In genomic region chr21:45170987-45171386, GRCh38 we compare ENCODE assay signal across 17 cellular contexts.
DNase-seq lines count a peak whose midpoint lies in the region; ATAC-seq and TF ChIP-seq lines count a peak whose summit lies in the region.
"Had no signal": no experiment of that assay in that cellular context is flagged by ENCODE, and none has a peak within 500 bp of the region (broad histone marks: within the 10 kb centered on the region; RNA-seq: fewer than 3 reads in every experiment).

No MANE protein-coding gene starts in this region.

- no TSS peak for BruUV-seq in A673 (replicated peaks; lab: Mats Ljungman, UMichigan)

- intact Hi-C loops in CD8-positive, alpha-beta T cell (cut with DNase I, micrococcal nuclease) = no loop called here
- intact Hi-C loops in A673 (cut with micrococcal nuclease; ENCODE audit: unreplicated experiment) = no loop called here

- POLR2A ChIA-PET in activated CD4-positive, alpha-beta T cell treated with anti-CD3 and anti-CD28 coated beads, Interleukin-2, amount 10 ng/mL, durations not matched to agents 7 days and 5 days (lab: Charles Lee) = no interaction called here
- POLR2A ChIA-PET in CD8-positive, alpha-beta T cell (lab: Charles Lee) = no interaction called here
- POLR2A ChIA-PET in A673 (lab: Charles Lee; ENCODE audit: low non-redundant PET) = no interaction called here

- H4K12ac ChIP-seq in trophoblast cell (ENCODE audit: low read depth, low read length) = no peak overlapping the region

- H3K4me1 Mint-ChIP-seq in activated CD4-positive, alpha-beta T cell treated with anti-CD3 and anti-CD28 coated beads, Interleukin-2, amount 10 ng/mL, durations not matched to agents 7 days and 5 days = peaks cover 29% of the 10 kb centered on the region
- H3K4me1 Mint-ChIP-seq in CD8-positive, alpha-beta T cell (ENCODE audit: low read depth) = peaks cover 25% of the 10 kb centered on the region
- H3K4me1 Mint-ChIP-seq in effector memory CD8-positive, alpha-beta T cell (ENCODE audit: low read depth in 2 of 2) = peaks cover 18 to 32% of the 10 kb centered on the region in 2 donors
- peaks cover 6% of the 10 kb centered on the region for H3K4me1 Mint-ChIP-seq in nephron progenitor cell

- no peak overlapping the region for H3K27ac ChIP-seq in CD8-positive, alpha-beta T cell (ENCODE audit: low read depth, low read length)
- H3K27ac ChIP-seq in A673 (ENCODE audit: low read depth, low read length, poor library complexity, severe bottlenecking) (no peak overlapping the region), trophoblast cell (ENCODE audit: low read depth, low read length) (no peak overlapping the region)
- H3K27ac ChIP-seq: BLaER1 treated with 17β-estradiol and CSF1 and Interleukin-3, amounts not matched to agents 10 nM and 100 nM; HL-60 had no signal

- no peak overlapping the region for H3K14ac ChIP-seq in trophoblast cell (ENCODE audit: low read length)

- no peak overlapping the region for H2BK12ac ChIP-seq in trophoblast cell (ENCODE audit: low read length)

- no peaks in the 10 kb centered on the region for H3K27me3 Mint-ChIP-seq in activated CD4-positive, alpha-beta T cell treated with anti-CD3 and anti-CD28 coated beads, Interleukin-2, amount 10 ng/mL, durations not matched to agents 7 days and 5 days
- no peaks in the 10 kb centered on the region for H3K27me3 Mint-ChIP-seq in CD8-positive, alpha-beta T cell (ENCODE audit: low read depth)
- H3K27me3 Mint-ChIP-seq in effector memory CD8-positive, alpha-beta T cell = no peaks in the 10 kb centered on the region
- peaks cover 3% of the 10 kb centered on the region for H3K27me3 Mint-ChIP-seq in nephron progenitor cell (ENCODE audit: low read depth, poor library complexity)
- H3K27me3 Mint-ChIP-seq: CD4-positive, CD25-positive, alpha-beta regulatory T cell had no signal

- CTCF ChIA-PET in activated CD4-positive, alpha-beta T cell treated with anti-CD3 and anti-CD28 coated beads, Interleukin-2, amount 10 ng/mL, durations not matched to agents 7 days and 5 days (lab: Charles Lee) = no interaction called here
- CTCF ChIA-PET in CD8-positive, alpha-beta T cell (lab: Charles Lee) = interaction anchor here (0.8 to 0.9 kb wide), 2 partner anchors 33 to 116 kb away, joined by 3 read pairs; no protein-coding TSS in a partner anchor
- CTCF ChIA-PET in A673 (lab: Charles Lee) = no interaction called here

- ATAC-seq in CD8-positive, alpha-beta T cell = no peak
- no peak for ATAC-seq in effector memory CD8-positive, alpha-beta T cell (replicated peaks)
- ATAC-seq in HG03039 (IDR thresholded peaks at IDR 0.05; ENCODE audit: unreplicated experiment) = no peak

- no peak overlapping the region for H3K23ac ChIP-seq in trophoblast cell (ENCODE audit: low read length)

- no peak for TF ChIP-seq CTCF in CD8-positive, alpha-beta T cell (IDR thresholded peaks at IDR 0.05)
- TF ChIP-seq CTCF in nephron progenitor cell (IDR thresholded peaks at IDR 0.05) (no peak), A673 (conservative IDR thresholded peaks at IDR 0.05; ENCODE audit: low read depth, low read length) (no peak)

- H4K8ac ChIP-seq in trophoblast cell (ENCODE audit: low read depth, low read length) = no peak overlapping the region

- no peak overlapping the region for H4K91ac ChIP-seq in trophoblast cell (ENCODE audit: low read depth, low read length)

- no peak overlapping the region for H3K4me3 Mint-ChIP-seq in activated CD4-positive, alpha-beta T cell treated with anti-CD3 and anti-CD28 coated beads, Interleukin-2, amount 10 ng/mL, durations not matched to agents 7 days and 5 days
- no peak overlapping the region for H3K4me3 Mint-ChIP-seq in CD8-positive, alpha-beta T cell
- no peak overlapping the region for H3K4me3 Mint-ChIP-seq in effector memory CD8-positive, alpha-beta T cell
- no peak overlapping the region for H3K4me3 Mint-ChIP-seq in nephron progenitor cell
- H3K4me3 Mint-ChIP-seq: CD4-positive, CD25-positive, alpha-beta regulatory T cell; HFFc6 had no signal

- no peaks in the 10 kb centered on the region for H3K9me3 Mint-ChIP-seq in activated CD4-positive, alpha-beta T cell treated with anti-CD3 and anti-CD28 coated beads, Interleukin-2, amount 10 ng/mL, durations not matched to agents 7 days and 5 days
- no peaks in the 10 kb centered on the region for H3K9me3 Mint-ChIP-seq in CD8-positive, alpha-beta T cell
- no peaks in the 10 kb centered on the region for H3K9me3 Mint-ChIP-seq in effector memory CD8-positive, alpha-beta T cell
- H3K9me3 Mint-ChIP-seq in nephron progenitor cell = no peaks in the 10 kb centered on the region
- H3K9me3 Mint-ChIP-seq: CD4-positive, CD25-positive, alpha-beta regulatory T cell; HFFc6 had no signal

- DNase-seq in activated CD4-positive, alpha-beta T cell treated with anti-CD3 and anti-CD28 coated beads, Interleukin-2, amount 10 ng/mL, durations not matched to agents 7 days and 5 days = no peak
- no peak for DNase-seq in activated CD4-positive, alpha-beta T cell treated with anti-CD3 and anti-CD28 coated beads, Interleukin-2, amount 50 U/mL, for 48 hours
- no peak for DNase-seq in CD8-positive, alpha-beta T cell
- DNase-seq in effector memory CD8-positive, alpha-beta T cell = no peak
- DNase-seq in nephron progenitor cell = no peak
- DNase-seq in A673 (ENCODE audit: low spot score) = no peak
- no peak for DNase-seq in trophoblast cell
- DNase-seq: 8988T; ACHN; CD4-positive, CD25-positive, alpha-beta regulatory T cell; DND-41; GF-D8; HCEC 1CT; HFFc6 had no signal

- no peak overlapping the region for H2BK5ac ChIP-seq in trophoblast cell (ENCODE audit: low read depth, low read length, poor library complexity)

- no peak overlapping the region for H3K18ac ChIP-seq in trophoblast cell (ENCODE audit: low read length)

- no peaks in the 10 kb centered on the region for H3K27me3 ChIP-seq in CD8-positive, alpha-beta T cell (ENCODE audit: insufficient read depth, low read length)
- H3K27me3 ChIP-seq in A673 (replicated peaks; ENCODE audit: insufficient read depth, low read depth, low read length, poor library complexity) = no peaks in the 10 kb centered on the region
- no peaks in the 10 kb centered on the region for H3K27me3 ChIP-seq in trophoblast cell (ENCODE audit: insufficient read depth, low read length)
- H3K27me3 ChIP-seq: BLaER1 treated with 17β-estradiol and CSF1 and Interleukin-3, amounts not matched to agents 10 nM and 100 nM had no signal

- peaks cover 6% of the 10 kb centered on the region for H3K36me3 Mint-ChIP-seq in activated CD4-positive, alpha-beta T cell treated with anti-CD3 and anti-CD28 coated beads, Interleukin-2, amount 10 ng/mL, durations not matched to agents 7 days and 5 days (ENCODE audit: low read depth)
- H3K36me3 Mint-ChIP-seq in CD8-positive, alpha-beta T cell = peaks cover 33% of the 10 kb centered on the region
- peaks cover 18% of the 10 kb centered on the region for H3K36me3 Mint-ChIP-seq in effector memory CD8-positive, alpha-beta T cell (ENCODE audit: insufficient read depth)
- H3K36me3 Mint-ChIP-seq in nephron progenitor cell (ENCODE audit: low read depth) = no peaks in the 10 kb centered on the region

- WGBS in trophoblast cell (ENCODE audit: extremely low coverage, insufficient coverage, insufficient read length) = no CpG with 5 or more reads among the region's 8 CpGs

- no peaks in the 10 kb centered on the region for H3K36me3 ChIP-seq in CD8-positive, alpha-beta T cell (ENCODE audit: insufficient read depth, low read length)
- no peaks in the 10 kb centered on the region for H3K36me3 ChIP-seq in A673 (ENCODE audit: insufficient read depth, low read length, poor library complexity, severe bottlenecking)
- H3K36me3 ChIP-seq in trophoblast cell (ENCODE audit: control insufficient read depth in 1 of 2, insufficient read depth in 2 of 2, low read length in 2 of 2) = peaks cover 1 to 9% of the 10 kb centered on the region in 2 experiments

- H3K4me3 ChIP-seq in CD8-positive, alpha-beta T cell (ENCODE audit: low read depth, low read length) = no peak overlapping the region
- no peak overlapping the region for H3K4me3 ChIP-seq in A673 (ENCODE audit: low read depth, low read length, poor library complexity, severe bottlenecking)
- no peak overlapping the region for H3K4me3 ChIP-seq in trophoblast cell (ENCODE audit: low read depth, low read length)
- H3K4me3 ChIP-seq: BLaER1 treated with 17β-estradiol and CSF1 and Interleukin-3, amounts not matched to agents 10 nM and 100 nM had no signal

- H3K79me2 ChIP-seq in trophoblast cell (ENCODE audit: control insufficient read depth, insufficient read depth, low read length, poor library complexity) = no peaks in the 10 kb centered on the region

- H2AK5ac ChIP-seq in trophoblast cell (ENCODE audit: low read length) = no peak overlapping the region

- no peak overlapping the region for H3K9ac ChIP-seq in trophoblast cell (ENCODE audit: low read length)
- H3K9ac ChIP-seq: BLaER1 treated with 17β-estradiol and CSF1 and Interleukin-3, amounts not matched to agents 10 nM and 100 nM had no signal

- no peak overlapping the region for H2AFZ ChIP-seq in trophoblast cell (ENCODE audit: insufficient read depth, low read length, poor library complexity)

- H3K79me1 ChIP-seq in trophoblast cell (ENCODE audit: low read length) = no peaks in the 10 kb centered on the region

- H3K4me2 ChIP-seq in trophoblast cell (ENCODE audit: low read length) = no peak overlapping the region
- H3K4me2 ChIP-seq: BLaER1 treated with 17β-estradiol and CSF1 and Interleukin-3, amounts not matched to agents 10 nM and 100 nM had no signal

- peak overlapping the region; percentile 51 for H3K27ac Mint-ChIP-seq in activated CD4-positive, alpha-beta T cell treated with anti-CD3 and anti-CD28 coated beads, Interleukin-2, amount 10 ng/mL, durations not matched to agents 7 days and 5 days
- peak overlapping the region; percentile 8 for H3K27ac Mint-ChIP-seq in CD8-positive, alpha-beta T cell
- H3K27ac Mint-ChIP-seq in effector memory CD8-positive, alpha-beta T cell = peak overlapping the region; percentile 77 to 84
- H3K27ac Mint-ChIP-seq in nephron progenitor cell = peak overlapping the region; percentile 23
- H3K27ac Mint-ChIP-seq: HFFc6 had no signal

- no peak overlapping the region for H2BK120ac ChIP-seq in trophoblast cell (ENCODE audit: insufficient read depth, low read length, poor library complexity)

- no peaks in the 10 kb centered on the region for H3K9me3 ChIP-seq in CD8-positive, alpha-beta T cell (ENCODE audit: low read length)
- H3K9me3 ChIP-seq in A673 (ENCODE audit: low read depth, low read length, poor library complexity, severe bottlenecking) = no peaks in the 10 kb centered on the region
- no peaks in the 10 kb centered on the region for H3K9me3 ChIP-seq in trophoblast cell (ENCODE audit: insufficient read depth, low read depth, low read length)
- H3K9me3 ChIP-seq: BLaER1 treated with 17β-estradiol and CSF1 and Interleukin-3, amounts not matched to agents 10 nM and 100 nM had no signal

- H3K4me1 ChIP-seq in CD8-positive, alpha-beta T cell (ENCODE audit: insufficient read depth, low read length) = peaks cover 5% of the 10 kb centered on the region
- peaks cover 31% of the 10 kb centered on the region for H3K4me1 ChIP-seq in A673 (ENCODE audit: insufficient read depth, low read length, poor library complexity, severe bottlenecking)
- no peaks in the 10 kb centered on the region for H3K4me1 ChIP-seq in trophoblast cell (ENCODE audit: control insufficient read depth in 1 of 2, insufficient read depth in 2 of 2, low read length in 2 of 2)

- no peak overlapping the region for H3K4ac ChIP-seq in trophoblast cell (ENCODE audit: low read depth, low read length)

Comparison
In these comparisons a context has a peak if more than half of its experiments do, and no peak if none do; other contexts are left out.
1. H3K27ac Mint-ChIP-seq: peak in every context shown above with its lines; median percentile 80 in effector memory CD8-positive, alpha-beta T cell; 51 in activated CD4-positive, alpha-beta T cell treated with anti-CD3 and anti-CD28 coated beads, Interleukin-2, amount 10 ng/mL, durations not matched to agents 7 days and 5 days; 23 in nephron progenitor cell; 8 in CD8-positive, alpha-beta T cell.